In genomic region chr4:41661447-41662076, GRCh38 we compare ENCODE assay signal across 8 cellular contexts.
DNase-seq lines count a peak whose midpoint lies in the region; ATAC-seq and TF ChIP-seq lines count a peak whose summit lies in the region.

No MANE protein-coding gene starts in this region.

- in situ Hi-C loops in Caki2 (cut with HindIII; ENCODE audit: low pct_unique_long_range_greater_than_20kb, low sequenced_read_pairs): no loop called here

- H3K4me3 ChIP-seq in coronary artery: no peak overlapping the region
- H3K4me3 ChIP-seq in lower leg skin (ENCODE audit: low read depth, poor library complexity, severe bottlenecking): no peak overlapping the region

- DNase-seq in Caki2 (ENCODE audit: low read depth): peak; percentile 52
- DNase-seq in NAMALWA (ENCODE audit: low spot score): peak; percentile 65
- DNase-seq in T1000 (lab: John Stamatoyannopoulos, UW): peak; percentile 64
- no peak for DNase-seq in coronary artery (ENCODE audit: low spot score)
- peak; percentile 37 to 89 for DNase-seq in lower leg skin (ENCODE audit: low spot score in 2 of 2)
- peak; percentile 37 for DNase-seq in stimulated activated naive CD8-positive, alpha-beta T cell treated with anti-CD3 and anti-CD28 coated beads, Interleukin-15, Interleukin-2, amounts not matched to agents 100 U/mL and 50 U/mL, for 24 hours

- TF ChIP-seq CTCF in coronary artery (IDR thresholded peaks at IDR 0.05) (peak; percentile 80), lower leg skin (IDR thresholded peaks at IDR 0.05) (no peak)

- 47 to 49% methylated on average over 6 of the region's 6 CpGs for WGBS in lower leg skin, 2 donors

- no peak overlapping the region for H3K27ac ChIP-seq in coronary artery

- no peak for TF ChIP-seq POLR2A in lower leg skin (IDR thresholded peaks at IDR 0.05)

- intact Hi-C loops in lower leg skin (cut with DNase I; ENCODE audit: low total_unique reads): loop anchor here (5.0 kb wide), 1 partner anchor 379 kb away; no protein-coding TSS in a partner anchor

- peak; percentile 59 for ATAC-seq in GM19455 (IDR thresholded peaks at IDR 0.05; ENCODE audit: unreplicated experiment)
- no peak for ATAC-seq in stimulated activated naive CD8-positive, alpha-beta T cell treated with anti-CD3 and anti-CD28 coated beads, Interleukin-15, Interleukin-2, amounts not matched to agents 100 U/mL and 50 U/mL, for 24 hours
- no peak for ATAC-seq in GM18520 (IDR thresholded peaks at IDR 0.05; ENCODE audit: unreplicated experiment)
